In the genomic region with DNA sequence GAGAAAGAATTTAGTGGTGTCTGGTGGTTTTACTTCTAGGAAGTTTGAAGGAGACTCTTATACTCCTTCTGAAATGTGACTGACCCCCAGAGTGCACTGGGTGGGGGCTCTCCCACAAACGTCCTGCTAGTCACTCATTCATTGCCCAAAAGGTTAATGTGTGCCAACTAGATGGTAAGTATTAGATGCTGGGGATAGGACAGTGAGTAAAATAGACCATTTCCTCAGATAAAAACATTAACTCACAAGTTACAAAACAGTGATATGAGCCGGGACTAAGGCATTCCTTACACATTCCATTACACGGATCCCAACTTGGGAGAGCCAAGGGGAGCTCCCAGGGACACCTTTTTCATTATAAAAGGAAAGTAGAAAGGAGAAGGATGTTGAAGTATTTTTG, we compare ENCODE assay signal across 1 cellular context.
TF ChIP-seq lines count a peak whose summit lies in the region.

No MANE protein-coding gene starts in this region.

TF ChIP-seq in IMR-90, 13 proteins besides CTCF, POLR2A, EP300 and RAD21:
- no peak for TF ChIP-seq MAZ (IDR thresholded peaks at IDR 0.05; ENCODE audit: borderline replicate concordance, low read depth, low read length)
- no peak for TF ChIP-seq NFE2L2 (IDR thresholded peaks at IDR 0.05; ENCODE audit: low read depth, low read length)
- TF ChIP-seq RCOR1 (IDR thresholded peaks at IDR 0.05; ENCODE audit: insufficient replicate concordance, low read length) = no peak
- no peak for TF ChIP-seq FOS (IDR thresholded peaks at IDR 0.05; ENCODE audit: low read depth, low read length)
- no peak for TF ChIP-seq RFX5 (IDR thresholded peaks at IDR 0.05; ENCODE audit: low read depth, low read length)
- no peak for TF ChIP-seq SMC3 (IDR thresholded peaks at IDR 0.05; ENCODE audit: low read depth, low read length)
- TF ChIP-seq MXI1 (IDR thresholded peaks at IDR 0.05; ENCODE audit: borderline replicate concordance, low read depth, low read length) = no peak
- no peak for TF ChIP-seq CHD1 (IDR thresholded peaks at IDR 0.05; ENCODE audit: low read depth, low read length)
- no peak for TF ChIP-seq MAFK (IDR thresholded peaks at IDR 0.05; ENCODE audit: low read depth, low read length)
- no peak for TF ChIP-seq CEBPB (IDR thresholded peaks at IDR 0.05; ENCODE audit: low read depth, low read length)
- TF ChIP-seq USF2 (IDR thresholded peaks at IDR 0.05; ENCODE audit: low read depth, low read length) = no peak
- TF ChIP-seq, protein P1, sequence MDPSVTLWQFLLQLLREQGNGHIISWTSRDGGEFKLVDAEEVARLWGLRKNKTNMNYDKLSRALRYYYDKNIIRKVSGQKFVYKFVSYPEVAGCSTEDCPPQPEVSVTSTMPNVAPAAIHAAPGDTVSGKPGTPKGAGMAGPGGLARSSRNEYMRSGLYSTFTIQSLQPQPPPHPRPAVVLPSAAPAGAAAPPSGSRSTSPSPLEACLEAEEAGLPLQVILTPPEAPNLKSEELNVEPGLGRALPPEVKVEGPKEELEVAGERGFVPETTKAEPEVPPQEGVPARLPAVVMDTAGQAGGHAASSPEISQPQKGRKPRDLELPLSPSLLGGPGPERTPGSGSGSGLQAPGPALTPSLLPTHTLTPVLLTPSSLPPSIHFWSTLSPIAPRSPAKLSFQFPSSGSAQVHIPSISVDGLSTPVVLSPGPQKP (IDR thresholded peaks at IDR 0.05; ENCODE audit: borderline replicate concordance, low read depth, low read length) = no peak
- TF ChIP-seq BHLHE40 (IDR thresholded peaks at IDR 0.05; ENCODE audit: low read depth, low read length) = no peak
